In genomic region chr13:91719033-91719432, GRCh38 we compare ENCODE assay signal across 19 cellular contexts.
A peak's percentile ranks its signal among the peaks of the same experiment; 100 is the strongest.
DNase-seq lines count a peak whose midpoint lies in the region; ATAC-seq, FAIRE-seq and TF ChIP-seq lines count a peak whose summit lies in the region.
"Had no signal": no experiment of that assay in that cellular context is flagged by ENCODE, and none has a peak within 500 bp of the region (broad histone marks: within the 10 kb centered on the region; RNA-seq: fewer than 3 reads in every experiment).

No MANE protein-coding gene starts in this region.

- H2AFZ ChIP-seq in PC-3 (ENCODE audit: low read length) (no peak overlapping the region), endothelial cell of umbilical vein (ENCODE audit: low read depth, low read length) (no peak overlapping the region)

- H3K27ac Mint-ChIP-seq in activated T-cell treated with anti-CD3 and anti-CD28 coated beads, Interleukin-2, amount 50 U/mL, for 24 hours, result no peak overlapping the region
- H3K27ac Mint-ChIP-seq: activated B cell treated with CpG ODN at 0.5 μM for 24 hours; activated naive CD4-positive, alpha-beta T cell treated with anti-CD3 and anti-CD28 coated beads, Interleukin-2, amount 50 U/mL, for 72 hours had no signal

- H3K4me1 ChIP-seq in PC-3 (ENCODE audit: insufficient read depth, low read length) (no peaks in the 10 kb centered on the region), endothelial cell of umbilical vein (ENCODE audit: control insufficient read depth, extremely low read depth, insufficient read depth, low read length) (no peaks in the 10 kb centered on the region), mesendoderm (ENCODE audit: control insufficient read depth, low read depth, low read length) (no peaks in the 10 kb centered on the region)

- H3K79me1 ChIP-seq in mesendoderm (ENCODE audit: low read length), result no peaks in the 10 kb centered on the region

- no peaks in the 10 kb centered on the region for H3F3A ChIP-seq in PC-3 (ENCODE audit: low read length, unreplicated experiment)

- CTCF ChIA-PET in PC-3 (lab: Charles Lee) (no interaction called here), endothelial cell of umbilical vein (lab: Charles Lee) (no interaction called here)

- no peak overlapping the region for H3K56ac ChIP-seq in mesendoderm (ENCODE audit: low read length)

- H3K27ac ChIP-seq in PC-3 (ENCODE audit: low read length) (no peak overlapping the region), endothelial cell of umbilical vein (ENCODE audit: insufficient read depth, low read depth, low read length) (no peak overlapping the region), mesendoderm (ENCODE audit: low read depth, low read length) (no peak overlapping the region)
- H3K27ac ChIP-seq: coronary artery had no signal

- H4K5ac ChIP-seq in mesendoderm (ENCODE audit: low read length), result no peak overlapping the region

- intact Hi-C loops in PC-3 (cut with micrococcal nuclease), result no loop called here
- intact Hi-C loops in endothelial cell of umbilical vein (cut with micrococcal nuclease), result no loop called here
- intact Hi-C loops in left colon (cut with DNase I, micrococcal nuclease), result no loop called here

- H3K4me2 ChIP-seq in PC-3 (ENCODE audit: low read length), result no peak overlapping the region
- no peak overlapping the region for H3K4me2 ChIP-seq in endothelial cell of umbilical vein (ENCODE audit: insufficient read depth, low read length)
- H3K4me2 ChIP-seq in mesendoderm (ENCODE audit: low read length), result no peak overlapping the region

- no peak overlapping the region for H3K23ac ChIP-seq in mesendoderm (ENCODE audit: low read length)

- H3K9me3 ChIP-seq in PC-3 (ENCODE audit: low read length) (no peaks in the 10 kb centered on the region), endothelial cell of umbilical vein (replicated peaks; ENCODE audit: control insufficient read depth, insufficient read depth, low read length) (no peaks in the 10 kb centered on the region)

- dilution Hi-C loops in endothelial cell of umbilical vein (cut with MboI; ENCODE audit: extremely low pct_ligation_motif_present, low sequenced_read_pairs), result no loop called here

- no peak overlapping the region for H2BK15ac ChIP-seq in mesendoderm (replicated peaks; ENCODE audit: low read depth)

- ATAC-seq in PC-3 (no peak; the same call in 1 of the 2 replicates), left colon (no peak)
- ATAC-seq: activated naive CD4-positive, alpha-beta T cell treated with anti-CD3 and anti-CD28 coated beads, Interleukin-2, amount 50 U/mL, for 72 hours had no signal

- no peak overlapping the region for H3K4ac ChIP-seq in mesendoderm (ENCODE audit: low read depth, low read length)

- peak; percentile 26 for DNase-seq in NCI-H2029 (lab: John Stamatoyannopoulos, UW)
- DNase-seq in NCI-H2029 treated with DMSO at 0.1 percent for 48 hours (lab: John Stamatoyannopoulos, UW), result no peak
- peak; percentile 7 for DNase-seq in PC-3
- peak; percentile 7 for DNase-seq in endothelial cell of umbilical vein (ENCODE audit: low read depth, low spot score)
- DNase-seq in mesendoderm, result peak; percentile 31
- no peak for DNase-seq in left colon
- no peak for DNase-seq in cerebellar nuclear complex (lab: John Stamatoyannopoulos, UW)
- no peak for DNase-seq in activated T-cell treated with anti-CD3 and anti-CD28 coated beads, Interleukin-2, amount 50 U/mL, for 24 hours
- DNase-seq: activated B cell treated with CpG ODN at 0.5 μM for 24 hours; activated CD8-positive, alpha-beta memory T cell treated with anti-CD3 and anti-CD28 coated beads, Interleukin-2, amount 50 U/mL, for 48 hours; GF-D8; NCI-H1694 treated with DMSO at 0.1 percent for 48 hours; NK-92 treated with Interleukin-12 subunit alpha and Interleukin-12 subunit beta, amount 100 ng/mL, for 24 hours; occipital lobe; stimulated activated CD4-positive, alpha-beta T cell treated with anti-CD3 and anti-CD28 coated beads, Interleukin-12 subunit alpha, Interleukin-12 subunit beta, amount 100 ng/mL, for 4 hours had no signal

- H3K9me1 ChIP-seq in endothelial cell of umbilical vein (replicated peaks; ENCODE audit: control insufficient read depth, extremely low read depth, insufficient read depth, low read length), result no peaks in the 10 kb centered on the region

- no peaks in the 10 kb centered on the region for H3K27me3 ChIP-seq in PC-3 (ENCODE audit: low read length)
- H3K27me3 ChIP-seq in endothelial cell of umbilical vein (ENCODE audit: control insufficient read depth in 2 of 2, insufficient read depth in 2 of 2, low read length in 2 of 2), result no peaks in the 10 kb centered on the region
- no peaks in the 10 kb centered on the region for H3K27me3 ChIP-seq in mesendoderm (ENCODE audit: insufficient read depth, low read length, poor library complexity)

- H3K18ac ChIP-seq in mesendoderm (ENCODE audit: low read length), result no peak overlapping the region

- no peaks in the 10 kb centered on the region for H3K9me3 Mint-ChIP-seq in activated T-cell treated with anti-CD3 and anti-CD28 coated beads, Interleukin-2, amount 50 U/mL, for 24 hours
- H3K9me3 Mint-ChIP-seq: activated B cell treated with CpG ODN at 0.5 μM for 24 hours; activated naive CD4-positive, alpha-beta T cell treated with anti-CD3 and anti-CD28 coated beads, Interleukin-2, amount 50 U/mL, for 72 hours had no signal

- no peaks in the 10 kb centered on the region for H3K27me3 Mint-ChIP-seq in activated T-cell treated with anti-CD3 and anti-CD28 coated beads, Interleukin-2, amount 50 U/mL, for 24 hours
- H3K27me3 Mint-ChIP-seq: activated B cell treated with CpG ODN at 0.5 μM for 24 hours had no signal

- no peak for TF ChIP-seq POLR2A in endothelial cell of umbilical vein (IDR thresholded peaks at IDR 0.05; ENCODE audit: low read depth, low read length)

- H3K4me3 ChIP-seq in PC-3 (ENCODE audit: low read length), result no peak overlapping the region
- H3K4me3 ChIP-seq in endothelial cell of umbilical vein (replicated peaks in 1 of 3; ENCODE audit: insufficient read depth in 1 of 3, low read depth in 1 of 3, low read length in 3 of 3), result no peak overlapping the region
- H3K4me3 ChIP-seq in mesendoderm (ENCODE audit: low read length), result no peak overlapping the region
- H3K4me3 ChIP-seq: coronary artery had no signal

- H4K20me1 ChIP-seq in PC-3 (ENCODE audit: low read length) (no peaks in the 10 kb centered on the region), endothelial cell of umbilical vein (replicated peaks; ENCODE audit: control insufficient read depth, extremely low read depth, insufficient read depth, low read length) (no peaks in the 10 kb centered on the region)

- no CpG with 5 or more reads among the region's 3 CpGs for WGBS in mesendoderm (ENCODE audit: extremely low coverage, insufficient coverage, low lambda C conversion rate)

- BruUV-seq in PC-3 (replicated peaks; lab: Mats Ljungman, UMichigan), result no TSS peak
- BruUV-seq in endothelial cell of umbilical vein (replicated peaks; lab: Mats Ljungman, UMichigan), result no TSS peak

- POLR2A ChIA-PET in PC-3 (lab: Charles Lee; ENCODE audit: unreplicated experiment), result no interaction called here
- POLR2A ChIA-PET in endothelial cell of umbilical vein (lab: Charles Lee), result no interaction called here

- peak; percentile 53 for FAIRE-seq in endothelial cell of umbilical vein (lab: Jason Lieb, UNC)
- FAIRE-seq: A204.1, GM19239 had no signal

- no peak overlapping the region for H3K9ac ChIP-seq in PC-3 (ENCODE audit: low read length)
- no peak overlapping the region for H3K9ac ChIP-seq in endothelial cell of umbilical vein (replicated peaks; ENCODE audit: extremely low read depth, insufficient read depth, low read length)
- H3K9ac ChIP-seq in mesendoderm (ENCODE audit: low read length), result no peak overlapping the region

- H2AK5ac ChIP-seq in mesendoderm (ENCODE audit: low read length), result no peak overlapping the region

- TF ChIP-seq CTCF in PC-3 (conservative IDR thresholded peaks at IDR 0.05; ENCODE audit: low read depth, low read length), result no peak
- TF ChIP-seq CTCF in endothelial cell of umbilical vein (IDR thresholded peaks at IDR 0.05; ENCODE audit: extremely low read depth in 1 of 2, insufficient read depth in 1 of 2, low read depth in 1 of 2, low read length in 2 of 2), result no peak

- no peak overlapping the region for H2BK120ac ChIP-seq in mesendoderm (ENCODE audit: low read depth, low read length)

- H3K36me3 ChIP-seq in PC-3 (ENCODE audit: low read depth, low read length) (no peaks in the 10 kb centered on the region), endothelial cell of umbilical vein (ENCODE audit: control insufficient read depth in 2 of 2, extremely low read depth in 1 of 2, insufficient read depth in 2 of 2, low read length in 2 of 2) (no peaks in the 10 kb centered on the region), mesendoderm (ENCODE audit: control insufficient read depth, insufficient read depth, low read length) (no peaks in the 10 kb centered on the region)

- H2BK5ac ChIP-seq in mesendoderm (ENCODE audit: low read length), result no peak overlapping the region

- H3K4me1 Mint-ChIP-seq in activated T-cell treated with anti-CD3 and anti-CD28 coated beads, Interleukin-2, amount 50 U/mL, for 24 hours (ENCODE audit: low read depth), result no peaks in the 10 kb centered on the region
- H3K4me1 Mint-ChIP-seq: activated B cell treated with CpG ODN at 0.5 μM for 24 hours had no signal

- no peaks in the 10 kb centered on the region for H3K79me2 ChIP-seq in PC-3 (ENCODE audit: low read length)
- no peaks in the 10 kb centered on the region for H3K79me2 ChIP-seq in endothelial cell of umbilical vein (ENCODE audit: control insufficient read depth, insufficient read depth, low read length)
- H3K79me2 ChIP-seq in mesendoderm (ENCODE audit: control insufficient read depth, insufficient read depth, low read length), result no peaks in the 10 kb centered on the region

- no peak overlapping the region for H3K4me3 Mint-ChIP-seq in activated T-cell treated with anti-CD3 and anti-CD28 coated beads, Interleukin-2, amount 50 U/mL, for 24 hours
- H3K4me3 Mint-ChIP-seq: activated B cell treated with CpG ODN at 0.5 μM for 24 hours had no signal

- H4K8ac ChIP-seq in mesendoderm (ENCODE audit: low read depth, low read length), result no peak overlapping the region

- no peaks in the 10 kb centered on the region for H3K9me2 ChIP-seq in PC-3 (replicated peaks; ENCODE audit: low read length)

- H3K36me3 Mint-ChIP-seq in activated T-cell treated with anti-CD3 and anti-CD28 coated beads, Interleukin-2, amount 50 U/mL, for 24 hours (ENCODE audit: low read depth), result no peaks in the 10 kb centered on the region
- H3K36me3 Mint-ChIP-seq: activated naive CD4-positive, alpha-beta T cell treated with anti-CD3 and anti-CD28 coated beads, Interleukin-2, amount 50 U/mL, for 72 hours had no signal

TF ChIP-seq in endothelial cell of umbilical vein, 7 proteins besides CTCF, POLR2A, EP300 and RAD21 (continues in another document):
- TF ChIP-seq GATA2 (IDR thresholded peaks at IDR 0.05; ENCODE audit: insufficient read depth, insufficient read length, low read depth, low read length), result no peak
- TF ChIP-seq MYC (IDR thresholded peaks at IDR 0.05; ENCODE audit: low read depth, low read length), result no peak
- TF ChIP-seq EZH2 (IDR thresholded peaks at IDR 0.05; ENCODE audit: borderline replicate concordance, low read depth, low read length, severe bottlenecking), result no peak
- TF ChIP-seq MAX (IDR thresholded peaks at IDR 0.05; ENCODE audit: insufficient read depth, insufficient read length), result no peak

Comparison
In these comparisons a context has a peak if more than half of its experiments do, and no peak if none do; other contexts are left out.
1. DNase-seq: peak in NCI-H2029 (single experiment), PC-3 (single experiment), endothelial cell of umbilical vein (single experiment) and mesendoderm (single experiment); none in NCI-H2029 treated with DMSO at 0.1 percent for 48 hours (single experiment), left colon (0 of 2), cerebellar nuclear complex (0 of 2) and activated T-cell treated with anti-CD3 and anti-CD28 coated beads, Interleukin-2, amount 50 U/mL, for 24 hours (single experiment).